ENCODE assay signal across 28 cellular contexts in genomic region chr12:58895053-58895452, GRCh38. TPM values are rescaled to one million over a fixed set of nuclear protein-coding genes. Genes with fewer than 3 reads are reported as not detected.
DNase-seq lines count a peak whose midpoint lies in the region; ATAC-seq, FAIRE-seq and TF ChIP-seq lines count a peak whose summit lies in the region.
"Had no signal": no experiment of that assay in that cellular context is flagged by ENCODE, and none has a peak within 500 bp of the region (broad histone marks: within the 10 kb centered on the region; RNA-seq: fewer than 3 reads in every experiment).

No MANE protein-coding gene starts in this region.

- H3K27me3 Mint-ChIP-seq in H9 (ENCODE audit: low read depth) (no peaks in the 10 kb centered on the region; the same call in 1 of the 2 replicates), astrocyte (ENCODE audit: low read depth, unreplicated experiment) (no peaks in the 10 kb centered on the region)

- peaks cover under 1 to 9% (median 6%) of the 10 kb centered on the region in 3 experiments; a peak in 6 of 7 replicates for H3K36me3 Mint-ChIP-seq in H9 (ENCODE audit: insufficient read depth in 1 of 3, low read depth in 3 of 3)
- peaks cover 22% of the 10 kb centered on the region for H3K36me3 Mint-ChIP-seq in astrocyte (ENCODE audit: low read depth, unreplicated experiment)
- H3K36me3 Mint-ChIP-seq: CD14-positive monocyte; naive thymus-derived CD4-positive, alpha-beta T cell had no signal

- no peak overlapping the region for H2BK20ac ChIP-seq in H9 (ENCODE audit: low read depth, low read length, poor library complexity, severe bottlenecking)

- no peak for DNase-seq in H9
- DNase-seq in astrocyte (ENCODE audit: low read depth), result no peak
- no peak for DNase-seq in sciatic nerve (ENCODE audit: low spot score)
- no peak for DNase-seq in foreskin keratinocyte
- DNase-seq: activated CD4-positive, alpha-beta T cell treated with anti-CD3 and anti-CD28 coated beads for 1 hour; activated T-cell treated with anti-CD3 and anti-CD28 coated beads, Interleukin-2, amount 50 U/mL, for 4 hours; adrenal gland; HCEC 1CT; heart right ventricle; left lung; MG63; naive thymus-derived CD4-positive, alpha-beta T cell; NCI-H1417 treated with DMSO at 0.1 percent for 48 hours; NCI-H2081 treated with DMSO at 0.1 percent for 48 hours; NK-92 treated with Interleukin-12 subunit alpha and Interleukin-12 subunit beta, amount 100 ng/mL, for 24 hours; SJCRH30; stimulated activated CD4-positive, alpha-beta T cell treated with anti-CD3 and anti-CD28 coated beads, Interleukin-12 subunit alpha, Interleukin-12 subunit beta, amount 100 ng/mL, for 4 hours; stimulated activated CD4-positive, alpha-beta T cell treated with anti-CD3 and anti-CD28 coated beads, Interleukin-4, amount 100 ng/mL, for 24 hours; stimulated activated naive CD4-positive, alpha-beta T cell; T-helper 1 cell had no signal

- no peak overlapping the region for H2BK5ac ChIP-seq in H9 (ENCODE audit: insufficient read length, low read length)

- no peak overlapping the region for H3K56ac ChIP-seq in H9 (ENCODE audit: insufficient read length, low read depth, low read length)

- H3K27ac ChIP-seq in H9 (ENCODE audit: insufficient read length, low read depth, low read length) (no peak overlapping the region), astrocyte (ENCODE audit: low read depth, low read length) (no peak overlapping the region), gastroesophageal sphincter (peak overlapping the region in 3 of 4 donors; percentile 1 to 29 (median 21)), foreskin keratinocyte (no peak overlapping the region)
- H3K27ac ChIP-seq: adrenal gland, left lung, SJCRH30, thoracic aorta had no signal

- H3K9me3 Mint-ChIP-seq in H9, result no peaks in the 10 kb centered on the region
- no peaks in the 10 kb centered on the region for H3K9me3 Mint-ChIP-seq in astrocyte (ENCODE audit: unreplicated experiment)
- H3K9me3 Mint-ChIP-seq: activated T-cell treated with anti-CD3 and anti-CD28 coated beads, Interleukin-2, amount 50 U/mL, for 4 hours had no signal

- no peak overlapping the region for H3K4ac ChIP-seq in H9 (ENCODE audit: low read depth, low read length)

- no peak for FAIRE-seq in astrocyte (lab: Jason Lieb, UNC)
- FAIRE-seq: D721Med, endothelial cell of umbilical vein had no signal

- no peak overlapping the region for H2BK12ac ChIP-seq in H9 (ENCODE audit: insufficient read length, low read depth, low read length)

- H2BK15ac ChIP-seq in H9 (ENCODE audit: low read depth, low read length), result no peak overlapping the region

- no peaks in the 10 kb centered on the region; the same call in 1 of the 2 replicates for H3K4me1 ChIP-seq in H9 (ENCODE audit: insufficient read depth, low read length)
- peaks cover 5% of the 10 kb centered on the region for H3K4me1 ChIP-seq in astrocyte (ENCODE audit: insufficient read depth, low read length)
- peaks cover 18 to 79% (median 21%) of the 10 kb centered on the region in 3 donors for H3K4me1 ChIP-seq in gastroesophageal sphincter
- peaks cover 39% of the 10 kb centered on the region for H3K4me1 ChIP-seq in foreskin keratinocyte
- H3K4me1 ChIP-seq: adrenal gland, SJCRH30 had no signal

- H3K4me1 Mint-ChIP-seq in H9 (peaks cover 20% of the 10 kb centered on the region in 2 experiments), astrocyte (ENCODE audit: low read depth, unreplicated experiment) (peaks cover 57% of the 10 kb centered on the region)
- H3K4me1 Mint-ChIP-seq: CD14-positive monocyte; naive thymus-derived CD4-positive, alpha-beta T cell had no signal

- TF ChIP-seq POLR2A in gastroesophageal sphincter (IDR thresholded peaks at IDR 0.05), result no peak

- no peak overlapping the region for H3K4me3 Mint-ChIP-seq in H9
- no peak overlapping the region for H3K4me3 Mint-ChIP-seq in astrocyte (ENCODE audit: unreplicated experiment)
- H3K4me3 Mint-ChIP-seq: activated T-cell treated with anti-CD3 and anti-CD28 coated beads, Interleukin-2, amount 50 U/mL, for 4 hours; CD14-positive monocyte; naive thymus-derived CD4-positive, alpha-beta T cell had no signal

- no peak overlapping the region for H3K14ac ChIP-seq in H9 (ENCODE audit: insufficient read depth, low read length)

- peaks cover 2% of the 10 kb centered on the region for H3K79me1 ChIP-seq in H9 (ENCODE audit: insufficient read depth, low read depth, low read length, poor library complexity, severe bottlenecking)

- no peak overlapping the region for H3K4me2 ChIP-seq in H9 (ENCODE audit: insufficient read depth, insufficient read length, low read length)
- no peak overlapping the region for H3K4me2 ChIP-seq in astrocyte (ENCODE audit: low read length)

- H3K27me3 ChIP-seq in H9 (ENCODE audit: insufficient read depth, low read length) (no peaks in the 10 kb centered on the region), astrocyte (ENCODE audit: insufficient read depth, low read length) (no peaks in the 10 kb centered on the region), gastroesophageal sphincter (no peaks in the 10 kb centered on the region), foreskin keratinocyte (no peaks in the 10 kb centered on the region)
- H3K27me3 ChIP-seq: adrenal gland, heart right ventricle, left lung, MG63, SJCRH30 had no signal

- no peak for TF ChIP-seq EP300 in gastroesophageal sphincter (IDR thresholded peaks at IDR 0.05)

- H4K5ac ChIP-seq in H9 (ENCODE audit: insufficient read length, low read depth, low read length), result no peak overlapping the region

- H3K9ac ChIP-seq in H9 (ENCODE audit: extremely low read depth, insufficient read length, low read length), result no peak overlapping the region
- H3K9ac ChIP-seq in astrocyte (ENCODE audit: low read length), result no peak overlapping the region

- no peaks in the 10 kb centered on the region for H3K9me3 ChIP-seq in H9 (ENCODE audit: control insufficient read depth, low read depth, low read length)
- no peaks in the 10 kb centered on the region for H3K9me3 ChIP-seq in astrocyte (ENCODE audit: insufficient read depth, low read depth, low read length)
- H3K9me3 ChIP-seq in gastroesophageal sphincter, result no peaks in the 10 kb centered on the region
- H3K9me3 ChIP-seq: adrenal gland, heart right ventricle, left lung, MG63, SJCRH30, thoracic aorta had no signal

- H4K8ac ChIP-seq in H9 (replicated peaks; ENCODE audit: insufficient read length, low read depth, low read length), result no peak overlapping the region

- H3K23me2 ChIP-seq in H9 (ENCODE audit: insufficient read length, low read depth, low read length, poor library complexity, severe bottlenecking), result no peaks in the 10 kb centered on the region

- H3K18ac ChIP-seq in H9 (ENCODE audit: insufficient read length, low read depth, low read length), result no peak overlapping the region

- intact Hi-C loops in sciatic nerve (cut with DNase I), result no loop called here

- H2BK120ac ChIP-seq in H9 (ENCODE audit: low read depth, low read length, poor library complexity, severe bottlenecking), result no peak overlapping the region

- H3K4me3 ChIP-seq in astrocyte (ENCODE audit: insufficient read depth, low read depth, low read length), result no peak overlapping the region
- H3K4me3 ChIP-seq in gastroesophageal sphincter, result no peak overlapping the region
- H3K4me3 ChIP-seq: adrenal gland, heart right ventricle, left lung, MG63, SJCRH30, thoracic aorta had no signal

- no peak overlapping the region for H2AFZ ChIP-seq in H9 (ENCODE audit: low read length)
- H2AFZ ChIP-seq in astrocyte (ENCODE audit: low read depth, low read length), result no peak overlapping the region

- H3K36me3 ChIP-seq in astrocyte (ENCODE audit: insufficient read depth, low read length) (peaks cover 3% of the 10 kb centered on the region), gastroesophageal sphincter (no peaks in the 10 kb centered on the region)
- H3K36me3 ChIP-seq: adrenal gland, thoracic aorta had no signal

- H3T11ph ChIP-seq in H9 (ENCODE audit: low read length), result no peak overlapping the region

- H3K79me2 ChIP-seq in H9 (ENCODE audit: insufficient read depth, low read length) (no peaks in the 10 kb centered on the region), astrocyte (ENCODE audit: insufficient read depth, low read length) (peaks cover 84% of the 10 kb centered on the region)

- no peak for TF ChIP-seq CTCF in H9 (conservative IDR thresholded peaks at IDR 0.05)
- TF ChIP-seq CTCF in astrocyte (IDR thresholded peaks at IDR 0.05; ENCODE audit: insufficient read depth, low read depth, low read length), result no peak
- TF ChIP-seq CTCF in gastroesophageal sphincter (IDR thresholded peaks at IDR 0.05), result no peak
- TF ChIP-seq CTCF in foreskin keratinocyte (conservative IDR thresholded peaks at IDR 0.05), result no peak

- no peak overlapping the region for H4K91ac ChIP-seq in H9 (ENCODE audit: insufficient read length, low read depth, low read length)

- no peak overlapping the region for H2AK5ac ChIP-seq in H9 (ENCODE audit: insufficient read length, low read length)

- H4K20me1 ChIP-seq in H9 (ENCODE audit: control insufficient read depth, insufficient read depth, insufficient read length) (no peaks in the 10 kb centered on the region), astrocyte (ENCODE audit: insufficient read depth, low read length) (peaks cover 68% of the 10 kb centered on the region)

- peak overlapping the region in 2 of 3 experiments; percentile 3 to 61; a peak in 2 of 7 replicates for H3K27ac Mint-ChIP-seq in H9
- peak overlapping the region; percentile 20 for H3K27ac Mint-ChIP-seq in astrocyte (ENCODE audit: unreplicated experiment)
- H3K27ac Mint-ChIP-seq: naive thymus-derived CD4-positive, alpha-beta T cell had no signal

- H3K23ac ChIP-seq in H9 (ENCODE audit: insufficient read length, low read depth, low read length), result no peak overlapping the region

- WGBS in H9 (ENCODE audit: extremely low coverage, insufficient read length, low lambda C conversion rate), result no CpG with 5 or more reads among the region's 4 CpGs
- 73 to 100% methylated on average over 1 to 4 of the region's 4 CpGs for WGBS in gastroesophageal sphincter (ENCODE audit: low coverage in 1 of 2), 2 donors

- ATAC-seq in gastroesophageal sphincter, result peak; percentile 22
- ATAC-seq in sciatic nerve, result peak; percentile 78
- no peak for ATAC-seq in foreskin keratinocyte
- ATAC-seq in GM18520 (IDR thresholded peaks at IDR 0.05; ENCODE audit: unreplicated experiment), result no peak
- ATAC-seq in GM19328 (IDR thresholded peaks at IDR 0.05; ENCODE audit: unreplicated experiment), result no peak
- ATAC-seq: activated T-cell treated with anti-CD3 and anti-CD28 coated beads, Interleukin-2, amount 50 U/mL, for 4 hours; naive thymus-derived CD4-positive, alpha-beta T cell; Panc1 had no signal

RNA-seq across cellular contexts. Expression of gene LRIG3, which starts 25.3 kb away (rescaled TPM):
- total RNA-seq in H9 (2021) (10.9 and 11.6 TPM in 2 replicates), astrocyte (96.0 and 129 TPM in 2 replicates), gastroesophageal sphincter (100 to 1,000 TPM in 2 of 4 donors, 10 to 100 TPM in 2; 52.7 to 170 (median 93.3) TPM), sciatic nerve (54.2 TPM), foreskin keratinocyte (25.9 TPM in 2 replicates)
- 4.8 and 6.6 TPM in 2 replicates for polyA plus RNA-seq in foreskin keratinocyte
- polyA plus RNA-seq: CD14-positive monocyte; naive thymus-derived CD4-positive, alpha-beta T cell had no signal

Comparison
In these comparisons a context has a peak if more than half of its experiments do, and no peak if none do; other contexts are left out.
1. H3K27ac ChIP-seq: peak in gastroesophageal sphincter (3 of 4); none in H9 (single experiment), astrocyte (single experiment) and foreskin keratinocyte (single experiment).
2. ATAC-seq: peak in gastroesophageal sphincter (single experiment) and sciatic nerve (single experiment); none in foreskin keratinocyte (single experiment), GM18520 (single experiment) and GM19328 (single experiment).